ENCODE assay signal across 8 cellular contexts in the genomic region with DNA sequence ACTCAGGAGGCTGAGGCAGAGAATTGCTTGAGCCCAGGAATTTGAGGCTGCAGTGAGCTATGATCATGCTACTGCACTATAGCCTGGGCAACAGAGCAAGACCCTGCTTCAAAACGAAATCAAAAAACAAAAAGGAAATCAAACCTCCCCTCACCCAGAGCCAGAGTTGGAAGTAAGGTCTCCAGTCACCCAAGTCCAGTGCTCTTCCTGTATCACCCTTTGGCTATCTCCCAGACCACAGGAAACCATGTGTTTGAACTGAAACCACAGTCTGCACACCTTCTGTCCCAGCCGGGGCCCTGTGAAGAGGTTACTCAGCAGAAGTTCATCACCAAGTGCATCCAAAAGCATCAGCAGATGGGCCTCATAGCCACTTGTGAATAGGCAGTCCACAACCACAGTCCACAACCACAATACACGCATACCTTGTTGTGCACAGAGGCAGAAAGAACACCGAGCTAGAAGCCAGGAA. TPM values are rescaled to one million over a fixed set of nuclear protein-coding genes. Genes with fewer than 3 reads are reported as not detected.
DNase-seq lines count a peak whose midpoint lies in the region; ATAC-seq lines count a peak whose summit lies in the region.

No MANE protein-coding gene starts in this region.

- H3K4me1 Mint-ChIP-seq in T-helper 1 cell treated with Interleukin-12 subunit alpha and Interleukin-12 subunit beta and Interleukin-4 antibody, amounts not matched to agents 30 μg/mL and 1 μg/mL, for 36 hours (ENCODE audit: low read depth), result peaks cover 62% of the 10 kb centered on the region

- DNase-seq in activated naive CD4-positive, alpha-beta T cell treated with Interleukin-2 at 50 U/mL for 16 hours, result peak; percentile 62
- DNase-seq in activated naive CD4-positive, alpha-beta T cell (lab: John Stamatoyannopoulos, UW), result no peak
- peak; percentile 56 for DNase-seq in effector CD4-positive, alpha-beta T cell
- DNase-seq in renal cortical epithelial cell (ENCODE audit: low read depth) (peak; percentile 95), NCI-H510A (lab: John Stamatoyannopoulos, UW) (no peak)

- H3K27ac Mint-ChIP-seq in T-helper 1 cell treated with Interleukin-12 subunit alpha and Interleukin-12 subunit beta and Interleukin-4 antibody, amounts not matched to agents 30 μg/mL and 1 μg/mL, for 36 hours, result peak overlapping the region; percentile 91

- no peaks in the 10 kb centered on the region for H3K27me3 Mint-ChIP-seq in T-helper 1 cell treated with Interleukin-12 subunit alpha and Interleukin-12 subunit beta and Interleukin-4 antibody, amounts not matched to agents 30 μg/mL and 1 μg/mL, for 36 hours (ENCODE audit: low read depth)

- no peaks in the 10 kb centered on the region for H3K9me3 Mint-ChIP-seq in T-helper 1 cell treated with Interleukin-12 subunit alpha and Interleukin-12 subunit beta and Interleukin-4 antibody, amounts not matched to agents 30 μg/mL and 1 μg/mL, for 36 hours

- no peak for ATAC-seq in GM18868 (IDR thresholded peaks at IDR 0.05; ENCODE audit: unreplicated experiment)
- no peak for ATAC-seq in GM18907 (IDR thresholded peaks at IDR 0.05; ENCODE audit: unreplicated experiment)

- H3K4me3 Mint-ChIP-seq in T-helper 1 cell treated with Interleukin-12 subunit alpha and Interleukin-12 subunit beta and Interleukin-4 antibody, amounts not matched to agents 30 μg/mL and 1 μg/mL, for 36 hours, result peak overlapping the region; percentile 84

- H3K36me3 Mint-ChIP-seq in T-helper 1 cell treated with Interleukin-12 subunit alpha and Interleukin-12 subunit beta and Interleukin-4 antibody, amounts not matched to agents 30 μg/mL and 1 μg/mL, for 36 hours (ENCODE audit: low read depth), result peaks cover 46% of the 10 kb centered on the region

RNA-seq across cellular contexts. Expression of a gene that starts 4.6 kb away (rescaled TPM):
- 1,031 and 1,268 TPM in 2 replicates for total RNA-seq in renal cortical epithelial cell

Comparison
In these comparisons a context has a peak if more than half of its experiments do, and no peak if none do; other contexts are left out.
1. DNase-seq: peak in activated naive CD4-positive, alpha-beta T cell treated with Interleukin-2 at 50 U/mL for 16 hours (single experiment), effector CD4-positive, alpha-beta T cell (single experiment) and renal cortical epithelial cell (single experiment); none in activated naive CD4-positive, alpha-beta T cell (0 of 4) and NCI-H510A (single experiment).